1 cellular context compared by ENCODE assay signal in genomic region chr11:18394300-18394927, GRCh38.
TF ChIP-seq lines count a peak whose summit lies in the region.

Gene LDHA, plus strand, starts transcription at chr11:18394563. Its CDS starts 2,280 bp downstream, at chr11:18396843.

TF ChIP-seq in GM12878, 131 proteins besides CTCF, POLR2A, EP300 and RAD21 (continued from another document and continues in another):
- TF ChIP-seq, protein P1, sequence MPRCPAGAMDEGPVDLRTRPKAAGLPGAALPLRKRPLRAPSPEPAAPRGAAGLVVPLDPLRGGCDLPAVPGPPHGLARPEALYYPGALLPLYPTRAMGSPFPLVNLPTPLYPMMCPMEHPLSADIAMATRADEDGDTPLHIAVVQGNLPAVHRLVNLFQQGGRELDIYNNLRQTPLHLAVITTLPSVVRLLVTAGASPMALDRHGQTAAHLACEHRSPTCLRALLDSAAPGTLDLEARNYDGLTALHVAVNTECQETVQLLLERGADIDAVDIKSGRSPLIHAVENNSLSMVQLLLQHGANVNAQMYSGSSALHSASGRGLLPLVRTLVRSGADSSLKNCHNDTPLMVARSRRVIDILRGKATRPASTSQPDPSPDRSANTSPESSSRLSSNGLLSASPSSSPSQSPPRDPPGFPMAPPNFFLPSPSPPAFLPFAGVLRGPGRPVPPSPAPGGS (IDR thresholded peaks at IDR 0.05; ENCODE audit: borderline replicate concordance, insufficient read depth, low read depth, low read length, poor library complexity, severe bottlenecking), result peak; percentile 70
- TF ChIP-seq HCFC1 (IDR thresholded peaks at IDR 0.05; ENCODE audit: low read length) (0 out of 2 replicates have a peak, but pooled peaks have one; percentile 22), TCF3 (IDR thresholded peaks at IDR 0.05; ENCODE audit: borderline replicate concordance, insufficient read depth, low read depth, low read length) (peak; percentile 95), RFX5 (IDR thresholded peaks at IDR 0.05; ENCODE audit: low read depth, low read length) (no peak), MEF2B (IDR thresholded peaks at IDR 0.05; ENCODE audit: partially characterized antibody, poor library complexity, severe bottlenecking) (peak; percentile 42), RELB (IDR thresholded peaks at IDR 0.05; ENCODE audit: low read depth) (peak; percentile 47; the same call in 1 of the 2 replicates), SMARCA5 (IDR thresholded peaks at IDR 0.05) (peak; percentile 52; the same call in 1 of the 2 replicates), GATAD2B (conservative IDR thresholded peaks at IDR 0.05; ENCODE audit: low read depth) (peak; percentile 74), MAX (IDR thresholded peaks at IDR 0.05; ENCODE audit: low read depth, low read length) (peak; percentile 99), YY1 (IDR thresholded peaks at IDR 0.05; ENCODE audit: low read depth, low read length) (peak; percentile 45; the same call in 1 of the 2 replicates), USF1 (IDR thresholded peaks at IDR 0.05; ENCODE audit: borderline replicate concordance, extremely low read length, insufficient read depth, low read depth, low read length) (peak; percentile 75), EED (IDR thresholded peaks at IDR 0.05; ENCODE audit: low read depth) (peak; percentile 65), LARP7 (IDR thresholded peaks at IDR 0.05) (peak; percentile 87), RB1 (IDR thresholded peaks at IDR 0.05; ENCODE audit: borderline replicate concordance) (no peak), TCF12 (IDR thresholded peaks at IDR 0.05; ENCODE audit: low read depth, low read length) (peak; percentile 72; the same call in 1 of the 2 replicates), FOS (IDR thresholded peaks at IDR 0.05; ENCODE audit: borderline replicate concordance, extremely low read depth, insufficient read length) (no peak), CUX1 (IDR thresholded peaks at IDR 0.05; ENCODE audit: insufficient replicate concordance, low read depth, low read length) (no peak), SMAD1 (IDR thresholded peaks at IDR 0.05; ENCODE audit: low read depth, partially characterized antibody) (peak; percentile 26), SRF (IDR thresholded peaks at IDR 0.05; ENCODE audit: low read depth in 2 of 2, low read length in 2 of 2) (no peak), PAX8 (IDR thresholded peaks at IDR 0.05) (no peak), RUNX3 (IDR thresholded peaks at IDR 0.05; ENCODE audit: low read length) (peak; percentile 57), E4F1 (IDR thresholded peaks at IDR 0.05; ENCODE audit: borderline replicate concordance, partially characterized antibody) (no peak), ZSCAN29 (IDR thresholded peaks at IDR 0.05) (peak; percentile 57; the same call in 1 of the 2 replicates), POLR2AphosphoS2 (IDR thresholded peaks at IDR 0.05; ENCODE audit: low read depth, low read length) (peak; percentile 99), MYC (IDR thresholded peaks at IDR 0.05; ENCODE audit: insufficient read depth, insufficient read length, insufficient replicate concordance, low read length, severe bottlenecking) (peak; percentile 87)
- TF ChIP-seq, protein P2, sequence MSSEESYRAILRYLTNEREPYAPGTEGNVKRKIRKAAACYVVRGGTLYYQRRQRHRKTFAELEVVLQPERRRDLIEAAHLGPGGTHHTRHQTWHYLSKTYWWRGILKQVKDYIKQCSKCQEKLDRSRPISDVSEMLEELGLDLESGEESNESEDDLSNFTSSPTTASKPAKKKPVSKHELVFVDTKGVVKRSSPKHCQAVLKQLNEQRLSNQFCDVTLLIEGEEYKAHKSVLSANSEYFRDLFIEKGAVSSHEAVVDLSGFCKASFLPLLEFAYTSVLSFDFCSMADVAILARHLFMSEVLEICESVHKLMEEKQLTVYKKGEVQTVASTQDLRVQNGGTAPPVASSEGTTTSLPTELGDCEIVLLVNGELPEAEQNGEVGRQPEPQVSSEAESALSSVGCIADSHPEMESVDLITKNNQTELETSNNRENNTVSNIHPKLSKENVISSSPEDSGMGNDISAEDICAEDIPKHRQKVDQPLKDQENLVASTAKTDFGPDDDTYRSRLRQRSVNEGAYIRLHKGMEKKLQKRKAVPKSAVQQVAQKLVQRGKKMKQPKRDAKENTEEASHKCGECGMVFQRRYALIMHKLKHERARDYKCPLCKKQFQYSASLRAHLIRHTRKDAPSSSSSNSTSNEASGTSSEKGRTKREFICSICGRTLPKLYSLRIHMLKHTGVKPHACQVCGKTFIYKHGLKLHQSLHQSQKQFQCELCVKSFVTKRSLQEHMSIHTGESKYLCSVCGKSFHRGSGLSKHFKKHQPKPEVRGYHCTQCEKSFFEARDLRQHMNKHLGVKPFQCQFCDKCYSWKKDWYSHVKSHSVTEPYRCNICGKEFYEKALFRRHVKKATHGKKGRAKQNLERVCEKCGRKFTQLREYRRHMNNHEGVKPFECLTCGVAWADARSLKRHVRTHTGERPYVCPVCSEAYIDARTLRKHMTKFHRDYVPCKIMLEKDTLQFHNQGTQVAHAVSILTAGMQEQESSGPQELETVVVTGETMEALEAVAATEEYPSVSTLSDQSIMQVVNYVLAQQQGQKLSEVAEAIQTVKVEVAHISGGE (CRISPR knock-in tag; IDR thresholded peaks at IDR 0.05), result no peak
- TF ChIP-seq, protein P3, sequence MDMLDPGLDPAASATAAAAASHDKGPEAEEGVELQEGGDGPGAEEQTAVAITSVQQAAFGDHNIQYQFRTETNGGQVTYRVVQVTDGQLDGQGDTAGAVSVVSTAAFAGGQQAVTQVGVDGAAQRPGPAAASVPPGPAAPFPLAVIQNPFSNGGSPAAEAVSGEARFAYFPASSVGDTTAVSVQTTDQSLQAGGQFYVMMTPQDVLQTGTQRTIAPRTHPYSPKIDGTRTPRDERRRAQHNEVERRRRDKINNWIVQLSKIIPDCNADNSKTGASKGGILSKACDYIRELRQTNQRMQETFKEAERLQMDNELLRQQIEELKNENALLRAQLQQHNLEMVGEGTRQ (IDR thresholded peaks at IDR 0.05; ENCODE audit: borderline replicate concordance, low read depth, low read length), result peak; percentile 19; the same call in 1 of the 2 replicates
- TF ChIP-seq, protein P4, sequence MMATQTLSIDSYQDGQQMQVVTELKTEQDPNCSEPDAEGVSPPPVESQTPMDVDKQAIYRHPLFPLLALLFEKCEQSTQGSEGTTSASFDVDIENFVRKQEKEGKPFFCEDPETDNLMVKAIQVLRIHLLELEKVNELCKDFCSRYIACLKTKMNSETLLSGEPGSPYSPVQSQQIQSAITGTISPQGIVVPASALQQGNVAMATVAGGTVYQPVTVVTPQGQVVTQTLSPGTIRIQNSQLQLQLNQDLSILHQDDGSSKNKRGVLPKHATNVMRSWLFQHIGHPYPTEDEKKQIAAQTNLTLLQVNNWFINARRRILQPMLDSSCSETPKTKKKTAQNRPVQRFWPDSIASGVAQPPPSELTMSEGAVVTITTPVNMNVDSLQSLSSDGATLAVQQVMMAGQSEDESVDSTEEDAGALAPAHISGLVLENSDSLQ (IDR thresholded peaks at IDR 0.05), result no peak
- TF ChIP-seq, protein P5, sequence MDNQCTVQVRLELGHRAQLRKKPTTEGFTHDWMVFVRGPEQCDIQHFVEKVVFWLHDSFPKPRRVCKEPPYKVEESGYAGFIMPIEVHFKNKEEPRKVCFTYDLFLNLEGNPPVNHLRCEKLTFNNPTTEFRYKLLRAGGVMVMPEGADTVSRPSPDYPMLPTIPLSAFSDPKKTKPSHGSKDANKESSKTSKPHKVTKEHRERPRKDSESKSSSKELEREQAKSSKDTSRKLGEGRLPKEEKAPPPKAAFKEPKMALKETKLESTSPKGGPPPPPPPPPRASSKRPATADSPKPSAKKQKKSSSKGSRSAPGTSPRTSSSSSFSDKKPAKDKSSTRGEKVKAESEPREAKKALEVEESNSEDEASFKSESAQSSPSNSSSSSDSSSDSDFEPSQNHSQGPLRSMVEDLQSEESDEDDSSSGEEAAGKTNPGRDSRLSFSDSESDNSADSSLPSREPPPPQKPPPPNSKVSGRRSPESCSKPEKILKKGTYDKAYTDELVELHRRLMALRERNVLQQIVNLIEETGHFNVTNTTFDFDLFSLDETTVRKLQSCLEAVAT (IDR thresholded peaks at IDR 0.05), result peak; percentile 76; the same call in 1 of the 2 replicates
